Comparison of ENCODE assay signal across 8 cellular contexts in genomic region chr12:6494968-6495367, GRCh38. TPM values are rescaled to one million over a fixed set of nuclear protein-coding genes. Genes with fewer than 3 reads are reported as not detected.
DNase-seq lines count a peak whose midpoint lies in the region; ATAC-seq and TF ChIP-seq lines count a peak whose summit lies in the region.

No MANE protein-coding gene starts in this region.

- peaks cover 35% of the 10 kb centered on the region for H3K4me1 Mint-ChIP-seq in activated CD4-positive, alpha-beta T cell treated with anti-CD3 and anti-CD28 coated beads for 36 hours

- DNase-seq in activated CD4-positive, alpha-beta T cell treated with anti-CD3 and anti-CD28 coated beads for 36 hours: no peak
- no peak for DNase-seq in activated CD4-positive, alpha-beta T cell treated with anti-CD3 and anti-CD28 coated beads for 4 hours
- DNase-seq in RPMI7951 (ENCODE audit: low read depth) (peak; percentile 11), epithelial cell of proximal tubule (ENCODE audit: low read depth) (no peak), GM10248 (ENCODE audit: extremely low spot score) (no peak)

- no peaks in the 10 kb centered on the region for H3K27me3 ChIP-seq in skeletal muscle tissue (ENCODE audit: control insufficient read depth in 3 of 3, insufficient read depth in 3 of 3, low read length in 3 of 3)

- H3K9ac ChIP-seq in skeletal muscle tissue (ENCODE audit: low read depth in 1 of 3, low read length in 3 of 3): peak overlapping the region; percentile 2 to 99 (median 37)

- H3K4me1 ChIP-seq in skeletal muscle tissue (ENCODE audit: control insufficient read depth in 3 of 3, insufficient read depth in 3 of 3, low read length in 3 of 3): peaks cover 17 to 34% (median 20%) of the 10 kb centered on the region in 3 donors

- peaks cover 58% of the 10 kb centered on the region for H3K36me3 Mint-ChIP-seq in activated CD4-positive, alpha-beta T cell treated with anti-CD3 and anti-CD28 coated beads for 36 hours (ENCODE audit: low read depth)

- no peaks in the 10 kb centered on the region for H3K9me3 ChIP-seq in skeletal muscle tissue (ENCODE audit: control insufficient read depth in 3 of 3, low read length in 3 of 3)

- H3K36me3 ChIP-seq in skeletal muscle tissue (ENCODE audit: control insufficient read depth in 3 of 3, insufficient read depth in 3 of 3, low read length in 3 of 3): peaks cover 9 to 28% (median 17%) of the 10 kb centered on the region in 3 donors

- TF ChIP-seq CTCF in epithelial cell of proximal tubule (conservative IDR thresholded peaks at IDR 0.05; ENCODE audit: low read depth, low read length): no peak
- no peak for TF ChIP-seq CTCF in GM10248 (IDR thresholded peaks at IDR 0.05; ENCODE audit: control extremely low read depth, extremely low read depth, low read depth, missing control alignments)

- H3K27ac Mint-ChIP-seq in activated CD4-positive, alpha-beta T cell treated with anti-CD3 and anti-CD28 coated beads for 36 hours: peak overlapping the region; percentile 93

- no peak overlapping the region for H3K27ac ChIP-seq in skeletal muscle tissue (ENCODE audit: low read depth, low read length)

- ATAC-seq in activated CD4-positive, alpha-beta T cell treated with anti-CD3 and anti-CD28 coated beads for 36 hours: no peak
- ATAC-seq in HG03571 (IDR thresholded peaks at IDR 0.05; ENCODE audit: unreplicated experiment): no peak
- no peak for ATAC-seq in GM18520 (IDR thresholded peaks at IDR 0.05; ENCODE audit: unreplicated experiment)

- no peaks in the 10 kb centered on the region for H3K27me3 Mint-ChIP-seq in activated CD4-positive, alpha-beta T cell treated with anti-CD3 and anti-CD28 coated beads for 36 hours

- no peaks in the 10 kb centered on the region for H3K9me3 Mint-ChIP-seq in activated CD4-positive, alpha-beta T cell treated with anti-CD3 and anti-CD28 coated beads for 36 hours (ENCODE audit: low read depth)

- POLR2A ChIA-PET in activated CD4-positive, alpha-beta T cell treated with anti-CD3 and anti-CD28 coated beads for 36 hours (lab: Charles Lee): interaction anchor here (0.8 kb wide), 1 partner anchor 24 kb away, joined by 5 read pairs; the partner anchor contains the start of gene VAMP1
- POLR2A ChIA-PET in GM10248 (lab: Yijun Ruan, JAX): interaction anchor here (0.9 to 1.1 kb wide), 3 partner anchors 24 to 39 kb away, joined by 3 to 6 read pairs (median 4); partner anchors contain the start of gene VAMP1

- CTCF ChIA-PET in activated CD4-positive, alpha-beta T cell treated with anti-CD3 and anti-CD28 coated beads for 36 hours (lab: Charles Lee): interaction anchor here (0.5 to 1.6 kb wide), 8 partner anchors 12 to 102 kb away, joined by 3 to 8 read pairs (median 4); partner anchors contain the start of gene VAMP1
- CTCF ChIA-PET in GM10248 (lab: Yijun Ruan, JAX): interaction anchor here (0.7 to 2.4 kb wide), 7 partner anchors 11 to 71 kb away, joined by 4 to 6 read pairs (median 4); no protein-coding TSS in a partner anchor

- H3K4me3 ChIP-seq in epithelial cell of proximal tubule (ENCODE audit: low read depth, low read length) (peak overlapping the region; percentile 99), skeletal muscle tissue (ENCODE audit: low read length in 3 of 3) (peak overlapping the region in 2 of 3 donors; percentile 22 to 38)

- intact Hi-C loops in activated CD4-positive, alpha-beta T cell treated with anti-CD3 and anti-CD28 coated beads for 36 hours (cut with DNase I, micrococcal nuclease): loop anchor here in 1 of 2 experiments (1.0 to 5.0 kb wide), 3 partner anchors 37 to 72 kb away; partner anchors contain the start of gene TAPBPL

- peak overlapping the region; percentile 94 for H3K4me3 Mint-ChIP-seq in activated CD4-positive, alpha-beta T cell treated with anti-CD3 and anti-CD28 coated beads for 36 hours

RNA-seq across cellular contexts. Expression of gene NCAPD2, which starts 1.1 kb away (rescaled TPM):
- total RNA-seq in activated CD4-positive, alpha-beta T cell treated with anti-CD3 and anti-CD28 coated beads for 36 hours: 100 to 1,000 TPM; 199 to 210 TPM
- total RNA-seq in RPMI7951 (2014; rRNA removed; shearing (Covaris generic)): 92.1 and 106 TPM in 2 replicates
- 74.8 and 109 TPM in 2 replicates for total RNA-seq in epithelial cell of proximal tubule
- 23.0 TPM for total RNA-seq in skeletal muscle tissue

RNA-seq across cellular contexts. Expression of gene MRPL51, which starts 1.9 kb away (rescaled TPM):
- total RNA-seq in activated CD4-positive, alpha-beta T cell treated with anti-CD3 and anti-CD28 coated beads for 36 hours: 100 to 1,000 TPM; 232 to 275 TPM
- 184 and 197 TPM in 2 replicates for total RNA-seq in RPMI7951 (2014; rRNA removed; shearing (Covaris generic))
- total RNA-seq in epithelial cell of proximal tubule (132 and 156 TPM in 2 replicates), skeletal muscle tissue (141 TPM)

RNA-seq across cellular contexts. Expression of gene VAMP1, which starts 24.5 kb away (rescaled TPM):
- total RNA-seq in activated CD4-positive, alpha-beta T cell treated with anti-CD3 and anti-CD28 coated beads for 36 hours: 10 to 100 TPM; 34.5 to 52.3 TPM
- total RNA-seq in RPMI7951 (2014; rRNA removed; shearing (Covaris generic)): 3.1 and 4.1 TPM in 2 replicates
- total RNA-seq in epithelial cell of proximal tubule (2.0 and 2.6 TPM in 2 replicates), skeletal muscle tissue (2.6 TPM)

RNA-seq across cellular contexts. Expression of gene GAPDH, which starts 39.3 kb away (rescaled TPM):
- 1,000 to 10,000 TPM; 7,289 to 9,770 TPM for total RNA-seq in activated CD4-positive, alpha-beta T cell treated with anti-CD3 and anti-CD28 coated beads for 36 hours
- 8,506 and 8,626 TPM in 2 replicates for total RNA-seq in RPMI7951 (2014; rRNA removed; shearing (Covaris generic))
- total RNA-seq in epithelial cell of proximal tubule: 6,260 and 7,673 TPM in 2 replicates
- total RNA-seq in skeletal muscle tissue: 5,507 TPM

RNA-seq across cellular contexts. Expression of gene TAPBPL, which starts 43.1 kb away (rescaled TPM):
- total RNA-seq in activated CD4-positive, alpha-beta T cell treated with anti-CD3 and anti-CD28 coated beads for 36 hours: 10 to 100 TPM; 27.4 to 40.8 TPM
- total RNA-seq in RPMI7951 (2014; rRNA removed; shearing (Covaris generic)): 15.4 and 18.9 TPM in 2 replicates
- total RNA-seq in epithelial cell of proximal tubule (6.5 and 17.0 TPM in 2 replicates), skeletal muscle tissue (4.2 TPM)
